ENCODE assay signal across 8 cellular contexts in the genomic region with DNA sequence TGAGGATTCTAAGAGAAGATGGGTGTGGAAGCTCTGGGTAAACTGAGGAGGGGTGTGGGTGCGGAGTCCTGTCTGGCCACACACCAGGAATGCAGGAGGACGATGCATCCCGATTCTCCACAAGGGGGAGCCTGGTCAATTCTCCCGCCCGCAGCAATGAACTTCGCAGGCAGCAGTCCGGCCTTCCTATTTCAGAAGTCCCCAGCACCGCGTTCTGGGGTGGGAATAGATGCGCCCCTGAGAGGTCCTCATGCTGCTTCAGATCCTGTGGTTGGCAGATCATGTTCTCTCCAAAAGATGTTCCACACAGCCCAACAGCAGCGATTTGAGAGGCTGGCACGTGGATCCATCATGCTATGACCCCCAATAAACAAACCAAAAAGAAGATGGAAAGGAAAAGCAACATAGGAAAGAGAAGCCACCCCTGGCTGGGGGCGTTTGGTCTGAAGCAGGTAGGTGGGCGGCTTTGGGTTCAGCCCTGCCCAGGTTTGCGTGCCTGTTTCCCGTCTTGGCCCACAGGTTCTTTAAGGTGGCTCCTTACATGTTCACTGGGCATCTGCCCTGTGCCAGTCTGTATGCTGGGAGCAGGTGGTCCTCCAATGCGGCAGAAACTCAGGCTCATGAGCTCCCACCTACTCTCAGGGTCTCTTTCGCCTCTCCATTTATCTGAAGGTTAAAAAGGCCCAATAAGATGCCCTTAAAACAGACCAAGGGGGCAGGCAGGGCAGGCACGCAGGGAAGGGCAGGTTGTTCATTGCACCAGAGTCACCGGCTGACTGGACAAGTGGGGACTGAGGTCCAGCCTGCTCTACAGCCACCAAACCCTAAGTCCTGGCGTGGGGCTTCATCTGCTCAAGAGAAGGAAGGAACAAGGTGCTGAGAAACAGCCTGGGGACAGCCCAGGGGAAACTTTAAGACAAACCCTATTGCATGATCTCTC.
DNase-seq lines count a peak whose midpoint lies in the region; ATAC-seq, FAIRE-seq and TF ChIP-seq lines count a peak whose summit lies in the region.

No MANE protein-coding gene starts in this region.

- intact Hi-C loops in kidney (cut with DNase I): no loop called here
- intact Hi-C loops in transverse colon (cut with DNase I; ENCODE audit: low total_unique reads): loop anchor here (10.0 kb wide), 1 partner anchor 202 kb away; no protein-coding TSS in a partner anchor

- H3K36me3 ChIP-seq in kidney (ENCODE audit: control insufficient read depth in 1 of 2, insufficient read depth in 2 of 2, low read length in 2 of 2): no peaks in the 10 kb centered on the region
- no peaks in the 10 kb centered on the region for H3K36me3 ChIP-seq in transverse colon

- H3K4me1 ChIP-seq in kidney (ENCODE audit: control insufficient read depth in 1 of 2, insufficient read depth in 1 of 2, low read depth in 1 of 2, low read length in 2 of 2) (no peaks in the 10 kb centered on the region), transverse colon (peaks cover 0 to 9% (median 3%) of the 10 kb centered on the region in 4 donors)

- H3K4me3 ChIP-seq in astrocyte of the spinal cord (ENCODE audit: low read depth, low read length): no peak overlapping the region
- H3K4me3 ChIP-seq in kidney (ENCODE audit: low read length in 2 of 2): no peak overlapping the region
- H3K4me3 ChIP-seq in transverse colon: no peak overlapping the region

- H3K9ac ChIP-seq in kidney (ENCODE audit: low read length in 2 of 2): no peak overlapping the region

- no peaks in the 10 kb centered on the region for H3K36me3 Mint-ChIP-seq in activated CD8-positive, alpha-beta memory T cell treated with anti-CD3 and anti-CD28 coated beads, Interleukin-2, amount 10 ng/mL, durations not matched to agents 7 days and 5 days

- WGBS in transverse colon (ENCODE audit: low coverage in 1 of 2), 2 donors: 31 to 57% methylated on average over 8 to 21 of the region's 21 CpGs

- no peaks in the 10 kb centered on the region for H3K9me3 ChIP-seq in kidney (ENCODE audit: control insufficient read depth in 1 of 2, low read length in 2 of 2)
- no peaks in the 10 kb centered on the region for H3K9me3 ChIP-seq in transverse colon

- peaks cover 13% of the 10 kb centered on the region for H3K27me3 Mint-ChIP-seq in activated CD8-positive, alpha-beta memory T cell treated with anti-CD3 and anti-CD28 coated beads, Interleukin-2, amount 10 ng/mL, durations not matched to agents 7 days and 5 days

- no peak for ATAC-seq in activated CD8-positive, alpha-beta memory T cell treated with anti-CD3 and anti-CD28 coated beads, Interleukin-2, amount 10 ng/mL, durations not matched to agents 7 days and 5 days
- ATAC-seq in GM18519 (IDR thresholded peaks at IDR 0.05; ENCODE audit: low FRiP score, unreplicated experiment): no peak

- H3K27ac ChIP-seq in kidney (ENCODE audit: low read depth in 2 of 2, low read length in 2 of 2) (no peak overlapping the region), transverse colon (no peak overlapping the region)

- TF ChIP-seq CTCF in D721Med (IDR thresholded peaks at IDR 0.05; ENCODE audit: insufficient read depth, missing control alignments): peak; percentile 52
- peak; percentile 86 for TF ChIP-seq CTCF in astrocyte of the spinal cord (IDR thresholded peaks at IDR 0.05; ENCODE audit: low read depth, low read length)
- peak; percentile 41 for TF ChIP-seq CTCF in kidney (IDR thresholded peaks at IDR 0.05; ENCODE audit: borderline replicate concordance, extremely low read depth, insufficient read depth)
- TF ChIP-seq CTCF in transverse colon (IDR thresholded peaks at IDR 0.05): peak; percentile 44 to 60 (median 58)

- H3K27ac Mint-ChIP-seq in activated CD8-positive, alpha-beta memory T cell treated with anti-CD3 and anti-CD28 coated beads, Interleukin-2, amount 10 ng/mL, durations not matched to agents 7 days and 5 days: no peak overlapping the region

- H3K9me3 Mint-ChIP-seq in activated CD8-positive, alpha-beta memory T cell treated with anti-CD3 and anti-CD28 coated beads, Interleukin-2, amount 10 ng/mL, durations not matched to agents 7 days and 5 days (ENCODE audit: low read depth): no peaks in the 10 kb centered on the region

- FAIRE-seq in D721Med (lab: Jason Lieb, UNC): no peak
- FAIRE-seq in kidney (lab: Jason Lieb, UNC): no peak

- no peak for TF ChIP-seq EP300 in transverse colon (IDR thresholded peaks at IDR 0.05; ENCODE audit: low read depth)

- TF ChIP-seq POLR2A in transverse colon (IDR thresholded peaks at IDR 0.05): no peak

- no peaks in the 10 kb centered on the region for H3K4me1 Mint-ChIP-seq in activated CD8-positive, alpha-beta memory T cell treated with anti-CD3 and anti-CD28 coated beads, Interleukin-2, amount 10 ng/mL, durations not matched to agents 7 days and 5 days

- H3K4me3 Mint-ChIP-seq in activated CD8-positive, alpha-beta memory T cell treated with anti-CD3 and anti-CD28 coated beads, Interleukin-2, amount 10 ng/mL, durations not matched to agents 7 days and 5 days: no peak overlapping the region

- no peak for DNase-seq in D721Med (ENCODE audit: insufficient read length, low spot score)
- DNase-seq in KBM-7: peak; percentile 18
- peak; percentile 27 for DNase-seq in astrocyte of the spinal cord (ENCODE audit: low read depth, low spot score)
- peak; percentile 71 for DNase-seq in kidney
- DNase-seq in transverse colon: peak; percentile 46
- DNase-seq in KG1 (lab: John Stamatoyannopoulos, UW): no peak
- DNase-seq in activated CD8-positive, alpha-beta memory T cell treated with anti-CD3 and anti-CD28 coated beads, Interleukin-2, amount 10 ng/mL, durations not matched to agents 7 days and 5 days: no peak

- H3K27me3 ChIP-seq in transverse colon: peaks cover 18% of the 10 kb centered on the region

- CTCF ChIA-PET in activated CD8-positive, alpha-beta memory T cell treated with anti-CD3 and anti-CD28 coated beads, Interleukin-2, amount 10 ng/mL, durations not matched to agents 7 days and 5 days (lab: Charles Lee): no interaction called here

- in situ Hi-C loops in KBM-7 (cut with MboI; ENCODE audit: low pct_unique_long_range_greater_than_20kb, low sequenced_read_pairs): no loop called here
- in situ Hi-C loops in astrocyte of the spinal cord (cut with HindIII; ENCODE audit: low sequenced_read_pairs): no loop called here
- in situ Hi-C loops in transverse colon (cut with MboI; ENCODE audit: low pct_ligation_motif_present in 1 of 4, low pct_unique_long_range_greater_than_20kb in 1 of 4, low sequenced_read_pairs in 3 of 4): loop anchor here in 1 of 4 donors (25.0 kb wide), 1 partner anchor 500 kb away; no protein-coding TSS in a partner anchor

Comparison
In these comparisons a context has a peak if more than half of its experiments do, and no peak if none do; other contexts are left out.
1. DNase-seq: peak in KBM-7 (single experiment), astrocyte of the spinal cord (single experiment), kidney (single experiment) and transverse colon (single experiment); none in D721Med (single experiment), KG1 (single experiment) and activated CD8-positive, alpha-beta memory T cell treated with anti-CD3 and anti-CD28 coated beads, Interleukin-2, amount 10 ng/mL, durations not matched to agents 7 days and 5 days (single experiment).
2. Peak in every context shown above with its lines, with median percentiles within 50 percentile points of each other: CTCF ChIP-seq.